17 cellular contexts compared by ENCODE assay signal in the genomic region with DNA sequence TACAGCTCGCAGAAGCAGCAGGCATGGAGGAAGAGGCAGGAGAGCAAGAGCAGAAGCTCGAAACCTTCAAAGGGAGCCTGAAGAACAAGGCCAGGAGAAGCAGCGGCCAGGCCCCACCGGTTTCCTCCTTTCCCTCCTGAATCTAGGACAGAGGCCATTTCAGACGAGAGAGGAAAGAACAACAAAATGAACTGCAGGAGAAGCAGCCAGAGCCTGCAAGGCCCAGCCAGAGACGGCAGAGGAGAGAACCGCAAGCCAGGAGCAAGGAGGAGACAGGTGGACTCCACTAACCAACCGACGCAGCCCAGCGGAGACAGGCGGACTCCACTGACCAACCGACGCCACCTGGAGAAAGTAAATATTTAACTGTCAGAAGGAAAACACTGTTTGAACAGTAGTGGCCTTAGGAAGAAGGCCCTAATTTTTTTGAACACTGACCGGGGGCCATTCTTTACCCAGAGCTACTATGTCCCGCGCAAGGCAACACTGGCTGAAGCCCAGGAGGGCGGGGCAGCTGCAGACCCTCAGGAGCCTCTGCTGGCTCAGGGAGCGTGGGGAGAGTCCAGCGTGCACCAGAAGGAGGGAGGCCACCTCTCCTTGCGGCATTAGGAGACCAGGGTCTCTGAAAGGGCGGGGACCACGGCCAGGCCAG.
DNase-seq lines count a peak whose midpoint lies in the region; ATAC-seq, FAIRE-seq and TF ChIP-seq lines count a peak whose summit lies in the region.
"Had no signal": no experiment of that assay in that cellular context is flagged by ENCODE, and none has a peak within 500 bp of the region (broad histone marks: within the 10 kb centered on the region; RNA-seq: fewer than 3 reads in every experiment).

No MANE protein-coding gene starts in this region.

- FAIRE-seq in HepG2 (lab: Jason Lieb, UNC): peak; percentile 86
- no peak for FAIRE-seq in GM12892 (lab: Jason Lieb, UNC)
- FAIRE-seq: HTR-8/SVneo had no signal

- no TSS peak for BruUV-seq in HepG2 (replicated peaks; lab: Mats Ljungman, UMichigan)

- TF ChIP-seq EP300 in HepG2 (IDR thresholded peaks at IDR 0.05; ENCODE audit: low read depth in 2 of 2, low read length in 2 of 2) (peak in 1 of 2 experiments; percentile 40; a peak in 2 of 4 replicates), HepG2 (CRISPR knock-in tag; IDR thresholded peaks at IDR 0.05; ENCODE audit: borderline replicate concordance) (no peak), stomach (IDR thresholded peaks at IDR 0.05) (no peak)

- H3K4me2 ChIP-seq in HepG2 (ENCODE audit: low read depth, low read length): peak overlapping the region; percentile 62

- peak overlapping the region; percentile 4 to 53 (median 16); a peak in 4 of 6 replicates for H3K4me3 ChIP-seq in HepG2 (replicated peaks in 1 of 3; ENCODE audit: insufficient read depth in 1 of 3, low read depth in 2 of 3, low read length in 3 of 3)
- H3K4me3 ChIP-seq in stomach: no peak overlapping the region
- H3K4me3 ChIP-seq: dorsolateral prefrontal cortex, esophagus muscularis mucosa had no signal

- CTCF ChIA-PET in HepG2 (lab: Yijun Ruan, JAX; ENCODE audit: low intra/inter-chr PET ratio, low total read pairs): no interaction called here

- peaks cover 48% of the 10 kb centered on the region for H3K4me1 ChIP-seq in HepG2 (ENCODE audit: insufficient read depth, low read length)
- H3K4me1 ChIP-seq in stomach: peaks cover 5 to 31% (median 24%) of the 10 kb centered on the region in 4 donors
- H3K4me1 ChIP-seq: esophagus muscularis mucosa had no signal

- ATAC-seq in HepG2: peak; percentile 94
- ATAC-seq: activated naive CD4-positive, alpha-beta T cell treated with anti-CD3 and anti-CD28 coated beads, Interleukin-2, amount 50 U/mL, for 72 hours had no signal

- H3K36me3 Mint-ChIP-seq in immature natural killer cell: no peaks in the 10 kb centered on the region
- H3K36me3 Mint-ChIP-seq: CD14-positive monocyte had no signal

- TF ChIP-seq CTCF in HepG2 (CRISPR knock-in tag; IDR thresholded peaks at IDR 0.05) (peak; percentile 66), stomach (IDR thresholded peaks at IDR 0.05) (no peak)

- no peak overlapping the region for H3K4me3 Mint-ChIP-seq in immature natural killer cell
- H3K4me3 Mint-ChIP-seq: CD14-positive monocyte had no signal

- no peaks in the 10 kb centered on the region for H3K79me2 ChIP-seq in HepG2 (ENCODE audit: insufficient read depth, low read length)

- no peak for TF ChIP-seq RAD21 in HepG2 (CRISPR knock-in tag; IDR thresholded peaks at IDR 0.05)

- no peaks in the 10 kb centered on the region for H3K4me1 Mint-ChIP-seq in immature natural killer cell

- peak in 2 of 3 experiments; percentile 56 to 83 for DNase-seq in NCI-H1417 (lab: John Stamatoyannopoulos, UW)
- no peak for DNase-seq in NCI-H1417 treated with DMSO at 0.1 percent for 48 hours (lab: John Stamatoyannopoulos, UW)
- peak; percentile 87 for DNase-seq in NCI-H748 treated with DMSO at 0.1 percent for 48 hours (lab: John Stamatoyannopoulos, UW)
- peak; percentile 72 for DNase-seq in HepG2 (ENCODE audit: low spot score)
- DNase-seq in stomach: peak; percentile 79
- no peak for DNase-seq in GM12892 (ENCODE audit: insufficient read length)
- no peak for DNase-seq in immature natural killer cell
- no peak for DNase-seq in NCI-H187 treated with DMSO at 0.1 percent for 48 hours (lab: John Stamatoyannopoulos, UW)
- DNase-seq: activated CD4-positive, alpha-beta T cell treated with anti-CD3 and anti-CD28 coated beads, Interleukin-2, amount 50 U/mL, for 1 hour; activated T-cell treated with anti-CD3 and anti-CD28 coated beads for 4 hours; DND-41; dorsolateral prefrontal cortex; NCI-H2171 treated with DMSO at 0.1 percent for 48 hours had no signal

- peak overlapping the region; percentile 17; the same call in 1 of the 2 replicates for H3K9ac ChIP-seq in HepG2 (ENCODE audit: insufficient read depth, low read depth, low read length)

- H3K27ac ChIP-seq in HepG2 (ENCODE audit: extremely low read length, insufficient read depth, low read length): peak overlapping the region; percentile 65
- peak overlapping the region in 4 of 5 donors; percentile 19 to 75 (median 54) for H3K27ac ChIP-seq in stomach
- H3K27ac ChIP-seq: dorsolateral prefrontal cortex, esophagus muscularis mucosa had no signal

- H3K27ac Mint-ChIP-seq in immature natural killer cell: no peak overlapping the region
- H3K27ac Mint-ChIP-seq: activated naive CD4-positive, alpha-beta T cell treated with anti-CD3 and anti-CD28 coated beads, Interleukin-2, amount 50 U/mL, for 72 hours had no signal

- intact Hi-C loops in HepG2 (cut with micrococcal nuclease; ENCODE audit: unreplicated experiment): no loop called here
- intact Hi-C loops in stomach (cut with DNase I; ENCODE audit: low total_unique reads): no loop called here

- peaks cover 0 to 3% (median 2%) of the 10 kb centered on the region in 3 donors for H3K27me3 Mint-ChIP-seq in immature natural killer cell (ENCODE audit: low read depth in 3 of 3)

- H4K20me1 ChIP-seq in HepG2 (ENCODE audit: insufficient read depth, low read length): peaks cover 12% of the 10 kb centered on the region; the same call in 1 of the 2 replicates

- H3K36me3 ChIP-seq in HepG2 (replicated peaks in 1 of 2; ENCODE audit: control insufficient read depth in 1 of 2, insufficient read depth in 2 of 2, low read length in 2 of 2) (no peaks in the 10 kb centered on the region), stomach (no peaks in the 10 kb centered on the region)
- H3K36me3 ChIP-seq: esophagus muscularis mucosa had no signal

- no peaks in the 10 kb centered on the region for H3K9me3 ChIP-seq in HepG2 (ENCODE audit: low read length)
- no peaks in the 10 kb centered on the region for H3K9me3 ChIP-seq in stomach
- H3K9me3 ChIP-seq: esophagus muscularis mucosa had no signal

- POLR2A ChIA-PET in HepG2 (lab: Yijun Ruan, JAX): no interaction called here

- peaks cover 0 to 3% of the 10 kb centered on the region in 2 experiments; a peak in 1 of 5 replicates for H3K27me3 ChIP-seq in HepG2 (ENCODE audit: control insufficient read depth in 1 of 2, insufficient read depth in 2 of 2, low read length in 2 of 2)
- H3K27me3 ChIP-seq in stomach: no peaks in the 10 kb centered on the region

- 16% methylated on average over 7 of the region's 22 CpGs for WGBS in HepG2 (ENCODE audit: low lambda C conversion rate)
- WGBS in stomach, 5 donors: 35 to 56% (median 40%) methylated on average over 22 of the region's 22 CpGs

- in situ Hi-C loops in HepG2 (cut with HindIII; ENCODE audit: extremely low pct_ligation_motif_present, low pct_unique_long_range_greater_than_20kb): no loop called here

- peak in 1 of 2 experiments; percentile 48; a peak in 1 of 4 replicates for TF ChIP-seq POLR2A in HepG2 (IDR thresholded peaks at IDR 0.05; ENCODE audit: insufficient read depth in 1 of 2, low read depth in 2 of 2, low read length in 2 of 2)
- no peak for TF ChIP-seq POLR2A in stomach (IDR thresholded peaks at IDR 0.05)
- no peak for TF ChIP-seq POLR2A in GM12892 (IDR thresholded peaks at IDR 0.05; ENCODE audit: low read depth, low read length)

- peaks cover 0 to 5% (median under 1%) of the 10 kb centered on the region in 6 donors for H3K9me3 Mint-ChIP-seq in immature natural killer cell

- H2AFZ ChIP-seq in HepG2 (ENCODE audit: low read length): no peak overlapping the region

TF ChIP-seq in HepG2, 621 proteins besides CTCF, POLR2A, EP300 and RAD21 (continues in another document):
- peak; percentile 85 for TF ChIP-seq ZFX (CRISPR knock-in tag; IDR thresholded peaks at IDR 0.05; ENCODE audit: low read depth)
- TF ChIP-seq ZNF331 (CRISPR knock-in tag; IDR thresholded peaks at IDR 0.05): peak; percentile 99
- TF ChIP-seq FOXO1 (CRISPR knock-in tag; IDR thresholded peaks at IDR 0.05): peak; percentile 29; the same call in 1 of the 2 replicates
- 0 out of 2 replicates have a peak, but pooled peaks have one; percentile 51 for TF ChIP-seq ZNF343 (CRISPR knock-in tag; IDR thresholded peaks at IDR 0.05)
- TF ChIP-seq, protein P1, sequence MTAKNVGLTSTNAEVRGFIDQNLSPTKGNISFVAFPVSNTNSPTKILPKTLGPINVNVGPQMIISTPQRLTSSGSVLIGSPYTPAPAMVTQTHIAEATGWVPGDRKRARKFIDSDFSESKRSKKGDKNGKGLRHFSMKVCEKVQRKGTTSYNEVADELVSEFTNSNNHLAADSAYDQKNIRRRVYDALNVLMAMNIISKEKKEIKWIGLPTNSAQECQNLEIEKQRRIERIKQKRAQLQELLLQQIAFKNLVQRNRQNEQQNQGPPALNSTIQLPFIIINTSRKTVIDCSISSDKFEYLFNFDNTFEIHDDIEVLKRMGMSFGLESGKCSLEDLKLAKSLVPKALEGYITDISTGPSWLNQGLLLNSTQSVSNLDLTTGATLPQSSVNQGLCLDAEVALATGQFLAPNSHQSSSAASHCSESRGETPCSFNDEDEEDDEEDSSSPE (CRISPR knock-in tag; IDR thresholded peaks at IDR 0.05): 0 out of 2 replicates have a peak, but pooled peaks have one; percentile 28
- TF ChIP-seq NR2F2 (IDR thresholded peaks at IDR 0.05; ENCODE audit: borderline replicate concordance, low read depth): no peak
- TF ChIP-seq RBFOX2 (IDR thresholded peaks at IDR 0.05; ENCODE audit: low read depth, low read length): 0 out of 2 replicates have a peak, but pooled peaks have one; percentile 10

Comparison
In these comparisons a context has a peak if more than half of its experiments do, and no peak if none do; other contexts are left out.
1. DNase-seq: peak in NCI-H1417 (2 of 3), NCI-H748 treated with DMSO at 0.1 percent for 48 hours (single experiment), HepG2 (single experiment) and stomach (single experiment); none in NCI-H1417 treated with DMSO at 0.1 percent for 48 hours (single experiment), GM12892 (single experiment), immature natural killer cell (0 of 3) and NCI-H187 treated with DMSO at 0.1 percent for 48 hours (single experiment).
2. H3K4me3 ChIP-seq: peak in HepG2 (3 of 3); none in stomach (0 of 4).